8 cellular contexts compared by ENCODE assay signal in genomic region chr15:44427756-44428724, GRCh38. TPM values are rescaled to one million over a fixed set of nuclear protein-coding genes. Genes with fewer than 3 reads are reported as not detected.
A peak's percentile ranks its signal among the peaks of the same experiment; 100 is the strongest.
DNase-seq lines count a peak whose midpoint lies in the region; ATAC-seq and TF ChIP-seq lines count a peak whose summit lies in the region.

No MANE protein-coding gene starts in this region.

- TF ChIP-seq CTCF in AG10803 (conservative IDR thresholded peaks at IDR 0.05; ENCODE audit: low read length) = peak; percentile 21

- H3K4me3 ChIP-seq in AG10803 (ENCODE audit: low read length) = peak overlapping the region; percentile 97

- H3K27ac ChIP-seq in caudate nucleus (ENCODE audit: low read depth, low read length) (peak overlapping the region; percentile 99), temporal lobe (ENCODE audit: low read depth, low read length) (peak overlapping the region; percentile 98)

- ATAC-seq in GM18502 (IDR thresholded peaks at IDR 0.05; ENCODE audit: poor library complexity, unreplicated experiment) (peak; percentile 22), HG03095 (IDR thresholded peaks at IDR 0.05; ENCODE audit: unreplicated experiment) (peak; percentile 4), left lobe of liver (peak; percentile 56)

- DNase-seq in AG10803 (ENCODE audit: low read depth) = peak; percentile 7
- peak; percentile 79 for DNase-seq in NCI-H748 treated with DMSO at 0.1 percent for 48 hours (lab: John Stamatoyannopoulos, UW)
- DNase-seq in caudate nucleus (lab: John Stamatoyannopoulos, UW) = peak in 2 of 61 donors; percentile 38 to 64
- no peak for DNase-seq in left lobe of liver (ENCODE audit: low spot score)
- DNase-seq in KG1 (lab: John Stamatoyannopoulos, UW) = no peak

RNA-seq across cellular contexts. Expression of gene CTDSPL2, which starts 0.6 kb away (rescaled TPM):
- total RNA-seq in left lobe of liver (10.7 TPM), temporal lobe (89.2 TPM)

Comparison
In these comparisons a context has a peak if more than half of its experiments do, and no peak if none do; other contexts are left out.
1. DNase-seq: peak in AG10803 (single experiment) and NCI-H748 treated with DMSO at 0.1 percent for 48 hours (single experiment); none in left lobe of liver (single experiment) and KG1 (single experiment).
2. ATAC-seq: peak in every context shown above with its lines; median percentile 56 in left lobe of liver; 22 in GM18502; 4 in HG03095.